ENCODE assay signal across 13 cellular contexts in the genomic region with DNA sequence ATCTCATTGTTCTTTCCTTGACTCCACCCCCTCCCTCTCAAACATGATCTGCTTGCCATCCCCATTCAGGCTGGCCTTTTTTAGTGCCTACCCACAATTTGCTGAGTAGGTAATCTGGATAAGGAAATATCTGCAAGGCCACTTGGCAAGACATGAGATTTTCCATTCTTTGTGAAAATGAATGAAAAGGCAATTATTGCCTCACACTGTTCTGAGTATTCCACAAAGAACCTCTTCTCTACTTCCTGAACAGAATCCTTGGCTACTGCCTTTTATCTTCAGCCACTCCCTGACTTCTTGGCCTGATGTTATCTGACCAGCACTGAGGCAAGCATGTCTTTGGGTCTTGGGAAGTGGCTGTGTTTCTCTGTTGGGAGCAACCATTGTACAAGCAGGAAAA.
DNase-seq lines count a peak whose midpoint lies in the region; ATAC-seq lines count a peak whose summit lies in the region.
"Had no signal": no experiment of that assay in that cellular context is flagged by ENCODE, and none has a peak within 500 bp of the region (broad histone marks: within the 10 kb centered on the region; RNA-seq: fewer than 3 reads in every experiment).

No MANE protein-coding gene starts in this region.

- ATAC-seq in GM19455 (IDR thresholded peaks at IDR 0.05; ENCODE audit: unreplicated experiment) (no peak), GM21515 (IDR thresholded peaks at IDR 0.05; ENCODE audit: unreplicated experiment) (no peak)
- ATAC-seq: activated naive CD4-positive, alpha-beta T cell treated with anti-CD3 and anti-CD28 coated beads, Interleukin-2, amount 50 U/mL, for 72 hours had no signal

- DNase-seq in NCI-H2029 (lab: John Stamatoyannopoulos, UW) (peak; percentile 27), NCI-H2029 treated with DMSO at 0.1 percent for 48 hours (lab: John Stamatoyannopoulos, UW) (no peak), astrocyte of the hippocampus (ENCODE audit: low read depth, low spot score) (peak; percentile 42), islet precursor cell (peak; percentile 81), stromal cell of bone marrow (ENCODE audit: low read depth) (peak; percentile 60), NCI-H1436 (lab: John Stamatoyannopoulos, UW) (no peak)
- DNase-seq: Caco-2, esophagus squamous epithelium, NCI-H146, SK-N-SH had no signal

Comparison
In these comparisons a context has a peak if more than half of its experiments do, and no peak if none do; other contexts are left out.
1. DNase-seq: peak in NCI-H2029 (single experiment), astrocyte of the hippocampus (single experiment), islet precursor cell (single experiment) and stromal cell of bone marrow (single experiment); none in NCI-H2029 treated with DMSO at 0.1 percent for 48 hours (single experiment) and NCI-H1436 (single experiment).